Comparison of ENCODE assay signal across 1 cellular context in genomic region chr1:245465666-245466065, GRCh38.
TF ChIP-seq lines count a peak whose summit lies in the region.

No MANE protein-coding gene starts in this region.

TF ChIP-seq in H1, 55 proteins besides CTCF, POLR2A, EP300 and RAD21 (continued from another document):
- TF ChIP-seq CHD7 (IDR thresholded peaks at IDR 0.05; ENCODE audit: insufficient replicate concordance, low read length) (no peak), RBBP5 (IDR thresholded peaks at IDR 0.05; ENCODE audit: borderline replicate concordance, low read depth, low read length) (no peak), SAP30 (IDR thresholded peaks at IDR 0.05; ENCODE audit: insufficient read depth, insufficient replicate concordance, low read length) (no peak), JUND (IDR thresholded peaks at IDR 0.05; ENCODE audit: low read length) (no peak), EZH2 (IDR thresholded peaks at IDR 0.05; ENCODE audit: low read depth, low read length, severe bottlenecking) (no peak), RNF2 (IDR thresholded peaks at IDR 0.05; ENCODE audit: borderline replicate concordance, low read depth, low read length, missing control alignments, poor library complexity, severe bottlenecking) (no peak), TBP (IDR thresholded peaks at IDR 0.05; ENCODE audit: low read depth, low read length) (no peak), NRF1 (IDR thresholded peaks at IDR 0.05; ENCODE audit: low read depth, low read length) (no peak), CBX5 (IDR thresholded peaks at IDR 0.05; ENCODE audit: low read depth, low read length) (no peak)
